In the genomic region with DNA sequence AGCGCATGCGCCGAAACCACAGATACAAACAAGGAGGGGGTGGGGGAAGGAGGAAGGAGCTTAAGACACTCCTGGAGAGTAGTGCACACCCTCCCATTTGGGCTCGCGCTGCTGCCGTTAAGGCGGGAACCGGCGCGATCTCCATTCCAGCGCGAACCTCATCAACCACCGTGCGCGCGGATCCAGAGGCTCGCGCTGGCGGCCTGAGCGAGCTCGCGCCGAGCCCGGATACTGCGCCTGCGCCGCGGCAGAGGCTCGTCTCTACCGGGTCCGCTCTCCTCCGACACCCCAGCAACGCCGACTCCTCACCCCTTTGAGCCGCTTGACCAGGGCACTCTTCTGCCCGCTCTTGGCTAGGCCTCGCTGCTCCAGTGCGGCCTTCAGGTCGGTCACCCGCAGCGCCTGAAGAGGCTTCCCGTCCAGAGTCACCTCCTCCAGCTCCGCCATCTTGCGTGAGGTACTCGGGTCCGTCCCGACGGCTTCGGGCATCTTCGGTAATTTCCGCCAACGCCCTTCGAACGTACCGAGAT, we compare ENCODE assay signal across 8 cellular contexts. TPM values are rescaled to one million over a fixed set of nuclear protein-coding genes. Genes with fewer than 3 reads are reported as not detected.
DNase-seq lines count a peak whose midpoint lies in the region; ATAC-seq and TF ChIP-seq lines count a peak whose summit lies in the region.

A gene with protein sequence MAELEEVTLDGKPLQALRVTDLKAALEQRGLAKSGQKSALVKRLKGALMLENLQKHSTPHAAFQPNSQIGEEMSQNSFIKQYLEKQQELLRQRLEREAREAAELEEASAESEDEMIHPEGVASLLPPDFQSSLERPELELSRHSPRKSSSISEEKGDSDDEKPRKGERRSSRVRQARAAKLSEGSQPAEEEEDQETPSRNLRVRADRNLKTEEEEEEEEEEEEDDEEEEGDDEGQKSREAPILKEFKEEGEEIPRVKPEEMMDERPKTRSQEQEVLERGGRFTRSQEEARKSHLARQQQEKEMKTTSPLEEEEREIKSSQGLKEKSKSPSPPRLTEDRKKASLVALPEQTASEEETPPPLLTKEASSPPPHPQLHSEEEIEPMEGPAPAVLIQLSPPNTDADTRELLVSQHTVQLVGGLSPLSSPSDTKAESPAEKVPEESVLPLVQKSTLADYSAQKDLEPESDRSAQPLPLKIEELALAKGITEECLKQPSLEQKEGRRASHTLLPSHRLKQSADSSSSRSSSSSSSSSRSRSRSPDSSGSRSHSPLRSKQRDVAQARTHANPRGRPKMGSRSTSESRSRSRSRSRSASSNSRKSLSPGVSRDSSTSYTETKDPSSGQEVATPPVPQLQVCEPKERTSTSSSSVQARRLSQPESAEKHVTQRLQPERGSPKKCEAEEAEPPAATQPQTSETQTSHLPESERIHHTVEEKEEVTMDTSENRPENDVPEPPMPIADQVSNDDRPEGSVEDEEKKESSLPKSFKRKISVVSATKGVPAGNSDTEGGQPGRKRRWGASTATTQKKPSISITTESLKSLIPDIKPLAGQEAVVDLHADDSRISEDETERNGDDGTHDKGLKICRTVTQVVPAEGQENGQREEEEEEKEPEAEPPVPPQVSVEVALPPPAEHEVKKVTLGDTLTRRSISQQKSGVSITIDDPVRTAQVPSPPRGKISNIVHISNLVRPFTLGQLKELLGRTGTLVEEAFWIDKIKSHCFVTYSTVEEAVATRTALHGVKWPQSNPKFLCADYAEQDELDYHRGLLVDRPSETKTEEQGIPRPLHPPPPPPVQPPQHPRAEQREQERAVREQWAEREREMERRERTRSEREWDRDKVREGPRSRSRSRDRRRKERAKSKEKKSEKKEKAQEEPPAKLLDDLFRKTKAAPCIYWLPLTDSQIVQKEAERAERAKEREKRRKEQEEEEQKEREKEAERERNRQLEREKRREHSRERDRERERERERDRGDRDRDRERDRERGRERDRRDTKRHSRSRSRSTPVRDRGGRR (minus strand): TSS at position 471 of the 530 bp plus-strand sequence. CDS start 24 bp downstream, at position 447.

- peak; percentile 27 for ATAC-seq in GM21786 (IDR thresholded peaks at IDR 0.05; ENCODE audit: unreplicated experiment)
- peak; percentile 47 to 73 (median 65) for ATAC-seq in heart left ventricle

- H3K9me3 ChIP-seq in Karpas-422 (ENCODE audit: low read length) (no peaks in the 10 kb centered on the region), heart left ventricle (no peaks in the 10 kb centered on the region)

- WGBS in heart left ventricle, 4 donors = 0 to 1% (median 0%) methylated on average over 42 to 55 of the region's 55 CpGs

- peak within 1 kb of the TSS; percentile 80 for H3K27ac ChIP-seq in Karpas-422 (ENCODE audit: low read length)
- H3K27ac ChIP-seq in heart left ventricle = peak within 1 kb of the TSS; percentile 92 to 99 (median 97)

- H3K4me3 Mint-ChIP-seq in activated naive CD4-positive, alpha-beta T cell treated with anti-CD3 and anti-CD28 coated beads, Interleukin-2, amount 10 ng/mL, durations not matched to agents 7 days and 5 days = no peak within 1 kb of the TSS

- peak within 1 kb of the TSS; percentile 86 for H2AFZ ChIP-seq in Karpas-422 (ENCODE audit: low read length)

- H3K79me2 ChIP-seq in Karpas-422 (ENCODE audit: low read length) = peaks cover 72% of the 10 kb centered on the region

- TF ChIP-seq CTCF in heart left ventricle (IDR thresholded peaks at IDR 0.05) = peak in 1 of 12 donors; percentile 16

- H3K4me2 ChIP-seq in Karpas-422 (ENCODE audit: low read depth, low read length, poor library complexity, severe bottlenecking) = peak within 1 kb of the TSS; percentile 84

- peaks cover 51% of the 10 kb centered on the region for H4K20me1 ChIP-seq in Karpas-422 (ENCODE audit: insufficient read depth, low read depth, low read length)

- H3K27ac Mint-ChIP-seq in activated naive CD4-positive, alpha-beta T cell treated with anti-CD3 and anti-CD28 coated beads, Interleukin-2, amount 10 ng/mL, durations not matched to agents 7 days and 5 days = no peak within 1 kb of the TSS

- DNase-seq in EH (ENCODE audit: low read depth) (peak; percentile 90), Karpas-422 (peak; percentile 97), heart left ventricle (peak; percentile 75 to 99 (median 79)), retina (peak; percentile 99), NCI-H526 treated with DMSO at 0.1 percent for 48 hours (lab: John Stamatoyannopoulos, UW) (no peak), OCI-M2 (lab: John Stamatoyannopoulos, UW; ENCODE audit: unreplicated experiment) (no peak)
- DNase-seq in activated naive CD4-positive, alpha-beta T cell treated with anti-CD3 and anti-CD28 coated beads, Interleukin-2, amount 10 ng/mL, durations not matched to agents 7 days and 5 days = peak; percentile 83

- H3K9ac ChIP-seq in Karpas-422 (ENCODE audit: low read length) = peak within 1 kb of the TSS; percentile 94

- H3K27me3 Mint-ChIP-seq in activated naive CD4-positive, alpha-beta T cell treated with anti-CD3 and anti-CD28 coated beads, Interleukin-2, amount 10 ng/mL, durations not matched to agents 7 days and 5 days = no peaks in the 10 kb centered on the region

- CTCF ChIA-PET in activated naive CD4-positive, alpha-beta T cell treated with anti-CD3 and anti-CD28 coated beads, Interleukin-2, amount 10 ng/mL, durations not matched to agents 7 days and 5 days (lab: Charles Lee) = interaction anchor here (0.6 to 2.8 kb wide), 12 partner anchors 9 to 235 kb away, joined by 3 to 26 read pairs (median 4); no protein-coding TSS in a partner anchor

- H3K4me3 ChIP-seq in Karpas-422 (ENCODE audit: low read length) (peak within 1 kb of the TSS; percentile 78), heart left ventricle (peak within 1 kb of the TSS; percentile 57 to 96 (median 81))

- intact Hi-C loops in heart left ventricle (cut with DNase I) = loop anchor here in 1 of 10 donors (10.0 kb wide), 1 partner anchor 210 kb away; a partner anchor contains a TSS

- peaks cover 45% of the 10 kb centered on the region for H3K36me3 Mint-ChIP-seq in activated naive CD4-positive, alpha-beta T cell treated with anti-CD3 and anti-CD28 coated beads, Interleukin-2, amount 10 ng/mL, durations not matched to agents 7 days and 5 days

- peaks cover 30% of the 10 kb centered on the region for H3K4me1 Mint-ChIP-seq in activated naive CD4-positive, alpha-beta T cell treated with anti-CD3 and anti-CD28 coated beads, Interleukin-2, amount 10 ng/mL, durations not matched to agents 7 days and 5 days

- H3K27me3 ChIP-seq in Karpas-422 (ENCODE audit: low read length) (no peaks in the 10 kb centered on the region), heart left ventricle (no peaks in the 10 kb centered on the region)

- peaks cover 24% of the 10 kb centered on the region for H3K4me1 ChIP-seq in Karpas-422 (ENCODE audit: low read length)
- H3K4me1 ChIP-seq in heart left ventricle = peaks cover 5 to 72% (median 43%) of the 10 kb centered on the region in 12 donors

- peak in 1 of 2 donors; percentile 43 for TF ChIP-seq POLR2A in heart left ventricle (IDR thresholded peaks at IDR 0.05)

- H3K36me3 ChIP-seq in Karpas-422 (ENCODE audit: insufficient read depth, low read length) (peaks cover 49% of the 10 kb centered on the region), heart left ventricle (peaks cover 0 to 61% (median 51%) of the 10 kb centered on the region in 9 donors)

- no peaks in the 10 kb centered on the region for H3K9me2 ChIP-seq in Karpas-422 (replicated peaks; ENCODE audit: insufficient read depth, low read length)

- H3K9me3 Mint-ChIP-seq in activated naive CD4-positive, alpha-beta T cell treated with anti-CD3 and anti-CD28 coated beads, Interleukin-2, amount 10 ng/mL, durations not matched to agents 7 days and 5 days = no peaks in the 10 kb centered on the region

RNA-seq across cellular contexts. Expression of the gene that starts here (rescaled TPM):
- 125 and 159 TPM in 2 replicates for total RNA-seq in Karpas-422 (2014; rRNA removed; shearing (Covaris generic); ENCODE audit: low replicate concordance)
- total RNA-seq in heart left ventricle = 10 to 100 TPM; 42.0 to 91.2 (median 65.6) TPM
- polyA plus RNA-seq in heart left ventricle = 10 to 100 TPM; 46.2 to 71.5 TPM

Comparison
In these comparisons a context has a peak if more than half of its experiments do, and no peak if none do; other contexts are left out.
1. DNase-seq: peak in EH (single experiment), Karpas-422 (single experiment), activated naive CD4-positive, alpha-beta T cell treated with anti-CD3 and anti-CD28 coated beads, Interleukin-2, amount 10 ng/mL, durations not matched to agents 7 days and 5 days (single experiment), heart left ventricle (5 of 5) and retina (single experiment); none in NCI-H526 treated with DMSO at 0.1 percent for 48 hours (single experiment) and OCI-M2 (single experiment).